In genomic region chr10:31921031-31921430, GRCh38 we compare ENCODE assay signal across 8 cellular contexts. TPM values are rescaled to one million over a fixed set of nuclear protein-coding genes. Genes with fewer than 3 reads are reported as not detected.
DNase-seq lines count a peak whose midpoint lies in the region; ATAC-seq lines count a peak whose summit lies in the region.
"Had no signal": no experiment of that assay in that cellular context is flagged by ENCODE, and none has a peak within 500 bp of the region (broad histone marks: within the 10 kb centered on the region; RNA-seq: fewer than 3 reads in every experiment).

No MANE protein-coding gene starts in this region.

- no peaks in the 10 kb centered on the region for H3K9me3 Mint-ChIP-seq in immature natural killer cell

- H3K36me3 Mint-ChIP-seq in immature natural killer cell: no peaks in the 10 kb centered on the region

- intact Hi-C loops in left ventricle myocardium superior (cut with micrococcal nuclease): loop anchor here (10.0 kb wide), 1 partner anchor 56 kb away; no protein-coding TSS in a partner anchor

- peak overlapping the region in 3 of 6 donors; percentile 9 to 77 (median 35) for H3K27ac Mint-ChIP-seq in immature natural killer cell

- ATAC-seq in GM18867 (IDR thresholded peaks at IDR 0.05; ENCODE audit: unreplicated experiment) (peak; percentile 73), GM21717 (IDR thresholded peaks at IDR 0.05; ENCODE audit: unreplicated experiment) (peak; percentile 82), HG03354 (IDR thresholded peaks at IDR 0.05; ENCODE audit: poor library complexity, severe bottlenecking, unreplicated experiment) (peak; percentile 62), left ventricle myocardium superior (no peak), GM18873 (IDR thresholded peaks at IDR 0.05; ENCODE audit: low FRiP score, unreplicated experiment) (no peak)

- peak overlapping the region in 4 of 5 donors; percentile 33 to 87 (median 43) for H3K4me3 Mint-ChIP-seq in immature natural killer cell

- DNase-seq in immature natural killer cell (no peak), SW480 (ENCODE audit: low spot score) (no peak), left ventricle myocardium superior (no peak)
- DNase-seq: OCI-M1 had no signal

- H3K27me3 Mint-ChIP-seq in immature natural killer cell (ENCODE audit: low read depth in 3 of 3): peaks cover 0 to 4% (median 0%) of the 10 kb centered on the region in 3 donors

- peaks cover 47 to 93% of the 10 kb centered on the region in 2 donors for H3K4me1 Mint-ChIP-seq in immature natural killer cell

RNA-seq across cellular contexts. Expression of gene ARHGAP12, which starts 7.6 kb away (rescaled TPM):
- 10 to 100 TPM in 1 of 3 donors, 1 to 10 TPM in 2; 6.2 to 11.8 (median 8.1) TPM for polyA plus RNA-seq in immature natural killer cell
- total RNA-seq in left ventricle myocardium superior: 21.1 TPM

Comparison
In these comparisons a context has a peak if more than half of its experiments do, and no peak if none do; other contexts are left out.
1. ATAC-seq: peak in GM18867 (single experiment), GM21717 (single experiment) and HG03354 (single experiment); none in left ventricle myocardium superior (single experiment) and GM18873 (single experiment).